ENCODE assay signal across 29 cellular contexts in genomic region chr9:81037889-81038288, GRCh38.
"Had no signal": no experiment of that assay in that cellular context is flagged by ENCODE, and none has a peak within 500 bp of the region (broad histone marks: within the 10 kb centered on the region; RNA-seq: fewer than 3 reads in every experiment).

No MANE protein-coding gene starts in this region.

- DNase-seq: activated B cell treated with CpG ODN at 0.5 μM for 24 hours; activated CD4-positive, alpha-beta memory T cell treated with anti-CD3 and anti-CD28 coated beads for 36 hours; activated CD4-positive, alpha-beta T cell treated with anti-CD3 and anti-CD28 coated beads for 48 hours; activated CD8-positive, alpha-beta memory T cell treated with anti-CD3 and anti-CD28 coated beads, Interleukin-2, amount 10 ng/mL, durations not matched to agents 7 days and 5 days; activated CD8-positive, alpha-beta memory T cell treated with anti-CD3 and anti-CD28 coated beads, Interleukin-2, amount 50 U/mL, for 4 hours; activated CD8-positive, alpha-beta T cell treated with anti-CD3 and anti-CD28 coated beads, Interleukin-2, amount 10 ng/mL, durations not matched to agents 7 days and 5 days; activated effector memory CD4-positive, alpha-beta T cell treated with anti-CD3 and anti-CD28 coated beads, Interleukin-2, amount 50 U/mL, for 16 hours; activated naive CD4-positive, alpha-beta T cell treated with anti-CD3 and anti-CD28 coated beads for 36 hours; activated naive CD8-positive, alpha-beta T cell treated with anti-CD3 and anti-CD28 coated beads for 36 hours; activated naive CD8-positive, alpha-beta T cell treated with anti-CD3 and anti-CD28 coated beads, Interleukin-2, amount 50 U/mL, for 24 hours; activated T-cell treated with anti-CD3 and anti-CD28 coated beads, Interleukin-2, amount 50 U/mL, for 1 hour; activated T-cell treated with anti-CD3 and anti-CD28 coated beads, Interleukin-2, amount 50 U/mL, for 48 hours; adrenal gland; central memory CD4-positive, alpha-beta T cell; cerebellar nuclear complex; colonic mucosa; effector CD8-positive, alpha-beta T cell; esophagus squamous epithelium; foreskin melanocyte; heart right ventricle; T-helper 17 cell; T1000; WERI-Rb-1 had no signal

- ATAC-seq: activated CD4-positive, CD25-positive, alpha-beta regulatory T cell treated with anti-CD3 and anti-CD28 coated beads, Interleukin-2, amount 50 U/mL, for 24 hours; activated CD8-positive, alpha-beta memory T cell treated with anti-CD3 and anti-CD28 coated beads, Interleukin-2, amount 10 ng/mL, durations not matched to agents 7 days and 5 days; activated CD8-positive, alpha-beta T cell treated with anti-CD3 and anti-CD28 coated beads, Interleukin-2, amount 10 ng/mL, durations not matched to agents 7 days and 5 days; activated naive CD8-positive, alpha-beta T cell treated with anti-CD3 and anti-CD28 coated beads, Interleukin-2, amount 50 U/mL, for 24 hours; gastroesophageal sphincter; heart right ventricle; T-helper 17 cell had no signal

- H3K4me3 ChIP-seq: adrenal gland, ascending aorta, breast epithelium, cardiac muscle cell, colonic mucosa, esophagus squamous epithelium, gastroesophageal sphincter, heart right ventricle had no signal

- FAIRE-seq: endothelial cell of umbilical vein had no signal
